11 cellular contexts compared by ENCODE assay signal in genomic region chr7:117478796-117479479, GRCh38. TPM values are rescaled to one million over a fixed set of nuclear protein-coding genes. Genes with fewer than 3 reads are reported as not detected.
DNase-seq lines count a peak whose midpoint lies in the region; TF ChIP-seq lines count a peak whose summit lies in the region.
"Had no signal": no experiment of that assay in that cellular context is flagged by ENCODE, and none has a peak within 500 bp of the region (broad histone marks: within the 10 kb centered on the region; RNA-seq: fewer than 3 reads in every experiment).

No MANE protein-coding gene starts in this region.

- no peaks in the 10 kb centered on the region for H3K27me3 Mint-ChIP-seq in endothelial cell (ENCODE audit: unreplicated experiment)
- H3K27me3 Mint-ChIP-seq in activated naive CD8-positive, alpha-beta T cell treated with anti-CD3 and anti-CD28 coated beads for 36 hours: peaks cover 35% of the 10 kb centered on the region

- H3K36me3 ChIP-seq in Peyer's patch (no peaks in the 10 kb centered on the region), mesodermal cell (ENCODE audit: control insufficient read depth, insufficient read depth, low read length) (no peaks in the 10 kb centered on the region), testis (ENCODE audit: low read depth, missing control alignments) (no peaks in the 10 kb centered on the region)

- H3K27me3 ChIP-seq in Peyer's patch: no peaks in the 10 kb centered on the region
- H3K27me3 ChIP-seq in testis: no peaks in the 10 kb centered on the region

- no peaks in the 10 kb centered on the region for H3K36me3 Mint-ChIP-seq in endothelial cell (ENCODE audit: low read depth, unreplicated experiment)
- H3K36me3 Mint-ChIP-seq in activated naive CD8-positive, alpha-beta T cell treated with anti-CD3 and anti-CD28 coated beads for 36 hours: no peaks in the 10 kb centered on the region

- H3K27ac ChIP-seq in Peyer's patch (peak overlapping the region in 3 of 4 donors; percentile 47 to 86 (median 67)), mesodermal cell (ENCODE audit: low read depth, low read length, severe bottlenecking) (no peak overlapping the region), testis (no peak overlapping the region)

- no peaks in the 10 kb centered on the region for H3K9me3 Mint-ChIP-seq in endothelial cell (ENCODE audit: unreplicated experiment)
- H3K9me3 Mint-ChIP-seq in activated naive CD8-positive, alpha-beta T cell treated with anti-CD3 and anti-CD28 coated beads for 36 hours: peaks cover 1% of the 10 kb centered on the region
- H3K9me3 Mint-ChIP-seq: activated CD4-positive, alpha-beta T cell treated with anti-CD3 and anti-CD28 coated beads, Interleukin-2, amount 10 ng/mL, durations not matched to agents 24 days and 14 days had no signal

- H3K4me3 Mint-ChIP-seq in endothelial cell (ENCODE audit: unreplicated experiment): peak overlapping the region; percentile 90
- no peak overlapping the region for H3K4me3 Mint-ChIP-seq in activated naive CD8-positive, alpha-beta T cell treated with anti-CD3 and anti-CD28 coated beads for 36 hours
- H3K4me3 Mint-ChIP-seq: activated CD4-positive, alpha-beta T cell treated with anti-CD3 and anti-CD28 coated beads, Interleukin-2, amount 10 ng/mL, durations not matched to agents 24 days and 14 days had no signal

- 0 to 13% methylated on average over 5 to 15 of the region's 21 CpGs for WGBS in mesodermal cell (ENCODE audit: insufficient coverage in 2 of 2), 2 experiments
- WGBS in testis, 2 donors: 28 to 29% methylated on average over 19 to 21 of the region's 21 CpGs

- no peak for TF ChIP-seq CTCF in Peyer's patch (IDR thresholded peaks at IDR 0.05)
- TF ChIP-seq CTCF in endothelial cell (IDR thresholded peaks at IDR 0.05; ENCODE audit: unreplicated experiment): no peak
- no peak for TF ChIP-seq CTCF in testis (IDR thresholded peaks at IDR 0.05)

- H3K27ac Mint-ChIP-seq in endothelial cell (ENCODE audit: unreplicated experiment): no peak overlapping the region
- no peak overlapping the region for H3K27ac Mint-ChIP-seq in activated naive CD8-positive, alpha-beta T cell treated with anti-CD3 and anti-CD28 coated beads for 36 hours
- H3K27ac Mint-ChIP-seq: activated CD4-positive, alpha-beta T cell treated with anti-CD3 and anti-CD28 coated beads, Interleukin-2, amount 10 ng/mL, durations not matched to agents 24 days and 14 days had no signal

- DNase-seq in Peyer's patch (no peak), endothelial cell (ENCODE audit: low spot score) (no peak), testis (no peak), hypothalamus (lab: John Stamatoyannopoulos, UW) (no peak), A172 (ENCODE audit: low spot score) (no peak), T-helper 9 cell (no peak)
- DNase-seq in activated naive CD8-positive, alpha-beta T cell treated with anti-CD3 and anti-CD28 coated beads for 36 hours: no peak
- DNase-seq: activated CD4-positive, alpha-beta T cell treated with anti-CD3 and anti-CD28 coated beads, Interleukin-2, amount 10 ng/mL, durations not matched to agents 24 days and 14 days; NCI-H1417 had no signal

- peaks cover 8% of the 10 kb centered on the region for H3K4me1 Mint-ChIP-seq in endothelial cell (ENCODE audit: unreplicated experiment)
- H3K4me1 Mint-ChIP-seq in activated naive CD8-positive, alpha-beta T cell treated with anti-CD3 and anti-CD28 coated beads for 36 hours: peaks cover 2% of the 10 kb centered on the region

- H3K9me3 ChIP-seq in Peyer's patch (no peaks in the 10 kb centered on the region), mesodermal cell (ENCODE audit: control insufficient read depth, low read length) (no peaks in the 10 kb centered on the region), testis (no peaks in the 10 kb centered on the region)

- peak overlapping the region in 3 of 4 donors; percentile 29 to 59 (median 56) for H3K4me3 ChIP-seq in Peyer's patch
- peak overlapping the region; percentile 48 for H3K4me3 ChIP-seq in mesodermal cell (ENCODE audit: extremely low read depth, insufficient read depth, low read length, poor library complexity, severe bottlenecking)
- H3K4me3 ChIP-seq in testis: peak overlapping the region; percentile 7 to 33

- intact Hi-C loops in testis (cut with DNase I; ENCODE audit: low total_unique reads): no loop called here

- no peak for TF ChIP-seq POLR2A in Peyer's patch (IDR thresholded peaks at IDR 0.05)
- TF ChIP-seq POLR2A in testis (IDR thresholded peaks at IDR 0.05): no peak

- H3K4me1 ChIP-seq in Peyer's patch: peaks cover 0 to 4% (median 0%) of the 10 kb centered on the region in 4 donors
- H3K4me1 ChIP-seq in mesodermal cell (ENCODE audit: control insufficient read depth, insufficient read depth, low read length, poor library complexity, severe bottlenecking): no peaks in the 10 kb centered on the region
- H3K4me1 ChIP-seq in testis: no peaks in the 10 kb centered on the region

RNA-seq across cellular contexts. Expression of gene CFTR, which starts 0.9 kb away (rescaled TPM):
- total RNA-seq in Peyer's patch (10 to 100 TPM; 36.4 to 72.7 (median 49.7) TPM), endothelial cell (ENCODE audit: unreplicated experiment) (0.18 TPM), testis (1 to 10 TPM; 5.1 TPM)
- 0.29 TPM for polyA plus RNA-seq in mesodermal cell (2013, experiment 1 of 2)
- 0.56 TPM for polyA plus RNA-seq in mesodermal cell (2013, experiment 2 of 2)
- 6.9 TPM for polyA plus RNA-seq in testis (ENCODE audit: insufficient read depth, low read depth, low replicate concordance)
- 0.02 TPM in 1 of 2 replicates, not detected in the other for total RNA-seq in A172 (2014; rRNA removed; shearing (Covaris generic))
- not detected for total RNA-seq in activated naive CD8-positive, alpha-beta T cell treated with anti-CD3 and anti-CD28 coated beads for 36 hours
- total RNA-seq: activated CD4-positive, alpha-beta T cell treated with anti-CD3 and anti-CD28 coated beads, Interleukin-2, amount 10 ng/mL, durations not matched to agents 24 days and 14 days had no signal

RNA-seq across cellular contexts. Expression of gene ASZ1, which starts 51.6 kb away (rescaled TPM):
- total RNA-seq in Peyer's patch (not detected), endothelial cell (ENCODE audit: unreplicated experiment) (not detected), testis (10 to 100 TPM; 18.1 to 27.6 TPM)
- not detected for polyA plus RNA-seq in mesodermal cell (2013, experiment 1 of 2)
- not detected for polyA plus RNA-seq in mesodermal cell (2013, experiment 2 of 2)
- polyA plus RNA-seq in testis (ENCODE audit: insufficient read depth, low read depth, low replicate concordance): 18.4 TPM
- total RNA-seq in A172 (2014; rRNA removed; shearing (Covaris generic)): not detected in 2 replicates
- not detected for total RNA-seq in activated naive CD8-positive, alpha-beta T cell treated with anti-CD3 and anti-CD28 coated beads for 36 hours
- total RNA-seq: activated CD4-positive, alpha-beta T cell treated with anti-CD3 and anti-CD28 coated beads, Interleukin-2, amount 10 ng/mL, durations not matched to agents 24 days and 14 days; renal cortical epithelial cell had no signal

Comparison
In these comparisons a context has a peak if more than half of its experiments do, and no peak if none do; other contexts are left out.
1. H3K27ac ChIP-seq: peak in Peyer's patch (3 of 4); none in mesodermal cell (single experiment) and testis (0 of 2).
2. RNA of gene CFTR, which starts 0.9 kb away (total RNA-seq): 36.4 to 72.7 TPM in Peyer's patch; 5.1 TPM in testis, 0.18 TPM in endothelial cell (single experiment), 0.02 TPM in A172 and not detected in activated naive CD8-positive, alpha-beta T cell treated with anti-CD3 and anti-CD28 coated beads for 36 hours; every median in the first group is over 4 times any median in the second.
3. RNA of gene ASZ1, which starts 51.6 kb away (total RNA-seq): 18.1 to 27.6 TPM in testis; not detected in Peyer's patch, not detected in endothelial cell (single experiment), not detected in A172 and not detected in activated naive CD8-positive, alpha-beta T cell treated with anti-CD3 and anti-CD28 coated beads for 36 hours; every median in the first group is over 10 times any median in the second.
4. Peak in every context shown above with its lines, with median percentiles within 50 percentile points of each other: H3K4me3 ChIP-seq.